In the genomic region with DNA sequence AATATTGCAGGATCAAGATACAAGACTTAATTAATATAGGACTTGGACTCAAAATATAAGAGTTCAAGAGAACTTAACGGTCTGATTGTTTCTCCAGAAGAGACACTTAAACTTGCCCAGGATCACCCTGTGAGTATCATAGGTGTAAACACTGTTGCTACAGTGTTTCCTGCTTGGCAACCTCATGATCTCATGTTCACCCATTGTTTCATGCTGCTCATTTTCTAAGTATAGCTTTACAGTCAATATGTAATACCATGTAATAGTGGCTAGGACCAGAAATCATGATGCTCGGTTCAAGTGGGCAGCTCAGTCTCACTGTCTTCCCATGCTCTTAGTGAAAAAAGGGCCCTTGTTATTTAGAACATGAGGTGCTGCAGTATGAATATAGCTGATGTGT, we compare ENCODE assay signal across 19 cellular contexts.
DNase-seq lines count a peak whose midpoint lies in the region; ATAC-seq and TF ChIP-seq lines count a peak whose summit lies in the region.
"Had no signal": no experiment of that assay in that cellular context is flagged by ENCODE, and none has a peak within 500 bp of the region (broad histone marks: within the 10 kb centered on the region; RNA-seq: fewer than 3 reads in every experiment).

No MANE protein-coding gene starts in this region.

- H3K9me3 ChIP-seq in heart left ventricle (peaks cover 0 to 3% (median 0%) of the 10 kb centered on the region in 12 donors), right cardiac atrium (ENCODE audit: control insufficient read depth, low read length) (no peaks in the 10 kb centered on the region), psoas muscle (no peaks in the 10 kb centered on the region)
- H3K9me3 ChIP-seq: BE2C had no signal

- H3K36me3 ChIP-seq in heart left ventricle (no peaks in the 10 kb centered on the region), psoas muscle (ENCODE audit: insufficient read depth in 1 of 2, low read depth in 1 of 2) (no peaks in the 10 kb centered on the region)
- H3K36me3 ChIP-seq: BE2C had no signal

- 54 to 69% (median 62%) methylated on average over 2 of the region's 2 CpGs for WGBS in heart left ventricle, 4 donors
- WGBS in right cardiac atrium, result 89% methylated on average over 2 of the region's 2 CpGs
- 83 to 88% (median 86%) methylated on average over 2 of the region's 2 CpGs for WGBS in psoas muscle, 3 donors

- ATAC-seq in heart left ventricle (peak in 3 of 4 donors; percentile 38 to 65 (median 52)), right cardiac atrium (no peak), psoas muscle (peak; percentile 49 to 78 (median 62))
- ATAC-seq: GM23338, HCT116 had no signal

- H3K4me1 ChIP-seq in heart left ventricle, result peaks cover 0 to 27% (median 0%) of the 10 kb centered on the region in 12 donors
- H3K4me1 ChIP-seq in right cardiac atrium (ENCODE audit: control insufficient read depth, insufficient read depth, low read length), result peaks cover 2% of the 10 kb centered on the region
- peaks cover 6% of the 10 kb centered on the region for H3K4me1 ChIP-seq in psoas muscle
- H3K4me1 ChIP-seq: BE2C had no signal

- TF ChIP-seq POLR2A in heart left ventricle (IDR thresholded peaks at IDR 0.05), result no peak

- H3K27ac ChIP-seq in heart left ventricle, result no peak overlapping the region
- H3K27ac ChIP-seq in right cardiac atrium (ENCODE audit: low read length), result no peak overlapping the region
- H3K27ac ChIP-seq in epithelial cell of prostate, result peak overlapping the region; percentile 69
- no peak overlapping the region for H3K27ac ChIP-seq in psoas muscle
- H3K27ac ChIP-seq: 22Rv1 had no signal

- TF ChIP-seq CTCF in heart left ventricle (IDR thresholded peaks at IDR 0.05) (no peak), psoas muscle (IDR thresholded peaks at IDR 0.05) (no peak)

- H3K27me3 ChIP-seq in heart left ventricle (no peaks in the 10 kb centered on the region), right cardiac atrium (ENCODE audit: control insufficient read depth, insufficient read depth) (no peaks in the 10 kb centered on the region), psoas muscle (ENCODE audit: insufficient read depth in 3 of 3, low read length in 2 of 3) (no peaks in the 10 kb centered on the region)
- H3K27me3 ChIP-seq: BE2C had no signal

- intact Hi-C loops in heart left ventricle (cut with DNase I) (loop anchor here in 1 of 10 donors (10.0 kb wide), 1 partner anchor 141 kb away; no protein-coding TSS in a partner anchor), right cardiac atrium (cut with DNase I) (no loop called here), psoas muscle (cut with DNase I) (no loop called here)

- DNase-seq in DMS153 (lab: John Stamatoyannopoulos, UW) (peak; percentile 30), DMS153 treated with DMSO at 0.1 percent for 48 hours (lab: John Stamatoyannopoulos, UW; ENCODE audit: unreplicated experiment) (no peak), heart left ventricle (no peak), right cardiac atrium (no peak), epithelial cell of prostate (ENCODE audit: low read depth, low spot score) (peak; percentile 34), psoas muscle (no peak), NCI-H187 treated with DMSO at 0.1 percent for 48 hours (lab: John Stamatoyannopoulos, UW) (no peak), NAMALWA (ENCODE audit: low spot score) (no peak)
- DNase-seq: BE2C; CD4-positive, alpha-beta memory T cell; GDM1; NCI-H1105 treated with DMSO at 0.1 percent for 48 hours; NCI-H187; NCI-H446; NCI-H69; RPMI8226 had no signal

- no peak overlapping the region for H3K4me3 ChIP-seq in heart left ventricle
- H3K4me3 ChIP-seq in right cardiac atrium (ENCODE audit: low read length), result no peak overlapping the region
- no peak overlapping the region for H3K4me3 ChIP-seq in psoas muscle
- H3K4me3 ChIP-seq: GM23338 had no signal

Comparison
In these comparisons a context has a peak if more than half of its experiments do, and no peak if none do; other contexts are left out.
1. DNase-seq: peak in DMS153 (single experiment) and epithelial cell of prostate (single experiment); none in DMS153 treated with DMSO at 0.1 percent for 48 hours (single experiment), heart left ventricle (0 of 5), right cardiac atrium (0 of 3), psoas muscle (0 of 2), NCI-H187 treated with DMSO at 0.1 percent for 48 hours (single experiment) and NAMALWA (single experiment).
2. ATAC-seq: peak in heart left ventricle (3 of 4) and psoas muscle (4 of 4); none in right cardiac atrium (0 of 2).